ENCODE assay signal across 16 cellular contexts in the genomic region with DNA sequence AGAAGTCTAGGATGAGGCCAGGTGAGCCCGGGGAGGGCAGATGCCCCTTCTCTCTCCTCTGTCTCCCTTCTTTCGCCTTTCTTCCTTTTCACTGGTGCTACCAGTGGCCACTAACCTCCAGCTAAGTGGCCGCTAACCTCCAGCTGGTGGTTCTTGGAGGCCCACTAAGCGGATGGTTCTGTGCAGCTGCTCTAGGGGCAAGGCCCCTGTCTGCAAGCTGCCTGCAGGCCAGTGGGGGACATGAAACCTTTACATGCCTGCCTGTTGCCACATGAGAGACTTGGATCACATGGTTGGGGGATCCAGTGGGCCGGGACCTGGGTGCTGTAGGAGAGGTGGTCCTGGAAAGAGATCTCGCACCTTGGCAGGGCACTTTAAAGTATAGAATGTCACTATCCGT. TPM values are rescaled to one million over a fixed set of nuclear protein-coding genes. Genes with fewer than 3 reads are reported as not detected.
DNase-seq lines count a peak whose midpoint lies in the region; ATAC-seq and TF ChIP-seq lines count a peak whose summit lies in the region.
"Had no signal": no experiment of that assay in that cellular context is flagged by ENCODE, and none has a peak within 500 bp of the region (broad histone marks: within the 10 kb centered on the region; RNA-seq: fewer than 3 reads in every experiment).

No MANE protein-coding gene starts in this region.

- H3K27ac Mint-ChIP-seq in activated T-cell treated with anti-CD3 and anti-CD28 coated beads, Interleukin-2, amount 50 U/mL, for 72 hours, result peak overlapping the region; percentile 55
- H3K27ac Mint-ChIP-seq in activated T-helper 17 cell treated with anti-CD3 and anti-CD28 coated beads, Interleukin-2, amount 50 U/mL, for 72 hours, result peak overlapping the region; percentile 84
- H3K27ac Mint-ChIP-seq in endothelial cell (ENCODE audit: unreplicated experiment), result peak overlapping the region; percentile 89
- peak overlapping the region; percentile 24 for H3K27ac Mint-ChIP-seq in stimulated activated memory B cell treated with anti-CD40 and anti-IgM and Interleukin-4, amounts not matched to agents 10 μg/mL and 1 μg/mL and 100 μg/mL, for 72 hours

- no peak for TF ChIP-seq CTCF in endothelial cell (IDR thresholded peaks at IDR 0.05; ENCODE audit: unreplicated experiment)

- H3K27me3 Mint-ChIP-seq in activated T-cell treated with anti-CD3 and anti-CD28 coated beads, Interleukin-2, amount 50 U/mL, for 72 hours (ENCODE audit: low read depth), result no peaks in the 10 kb centered on the region
- H3K27me3 Mint-ChIP-seq in activated T-helper 17 cell treated with anti-CD3 and anti-CD28 coated beads, Interleukin-2, amount 50 U/mL, for 72 hours, result no peaks in the 10 kb centered on the region
- peaks cover 6% of the 10 kb centered on the region for H3K27me3 Mint-ChIP-seq in endothelial cell (ENCODE audit: unreplicated experiment)
- no peaks in the 10 kb centered on the region for H3K27me3 Mint-ChIP-seq in stimulated activated memory B cell treated with anti-CD40 and anti-IgM and Interleukin-4, amounts not matched to agents 10 μg/mL and 1 μg/mL and 100 μg/mL, for 72 hours

- H3K4me3 Mint-ChIP-seq in activated T-cell treated with anti-CD3 and anti-CD28 coated beads, Interleukin-2, amount 50 U/mL, for 72 hours, result no peak overlapping the region
- H3K4me3 Mint-ChIP-seq in activated T-helper 17 cell treated with anti-CD3 and anti-CD28 coated beads, Interleukin-2, amount 50 U/mL, for 72 hours, result no peak overlapping the region
- no peak overlapping the region for H3K4me3 Mint-ChIP-seq in endothelial cell (ENCODE audit: unreplicated experiment)
- no peak overlapping the region for H3K4me3 Mint-ChIP-seq in stimulated activated memory B cell treated with anti-CD40 and anti-IgM and Interleukin-4, amounts not matched to agents 10 μg/mL and 1 μg/mL and 100 μg/mL, for 72 hours

- no peak for DNase-seq in activated T-cell treated with anti-CD3 and anti-CD28 coated beads, Interleukin-2, amount 50 U/mL, for 72 hours
- DNase-seq in activated T-cell treated with anti-CD3 and anti-CD28 coated beads for 4 hours, result no peak
- no peak for DNase-seq in endothelial cell (ENCODE audit: low spot score)
- no peak for DNase-seq in cortex of kidney (lab: John Stamatoyannopoulos, UW)
- DNase-seq in dedifferentiated amniotic fluid mesenchymal stem cell (ENCODE audit: extremely low spot score), result no peak
- DNase-seq in DMS53 treated with DMSO at 0.1 percent for 48 hours (lab: John Stamatoyannopoulos, UW; ENCODE audit: unreplicated experiment), result no peak
- DNase-seq: DMS79, NCI-H1417, NCI-H2029, NCI-H2171 treated with DMSO at 0.1 percent for 48 hours, NCI-H510A, NCI-H82, Peyer's patch had no signal

- H3K9me3 Mint-ChIP-seq in activated T-cell treated with anti-CD3 and anti-CD28 coated beads, Interleukin-2, amount 50 U/mL, for 72 hours, result no peaks in the 10 kb centered on the region
- no peaks in the 10 kb centered on the region for H3K9me3 Mint-ChIP-seq in activated T-helper 17 cell treated with anti-CD3 and anti-CD28 coated beads, Interleukin-2, amount 50 U/mL, for 72 hours
- no peaks in the 10 kb centered on the region for H3K9me3 Mint-ChIP-seq in endothelial cell (ENCODE audit: unreplicated experiment)
- H3K9me3 Mint-ChIP-seq in stimulated activated memory B cell treated with anti-CD40 and anti-IgM and Interleukin-4, amounts not matched to agents 10 μg/mL and 1 μg/mL and 100 μg/mL, for 72 hours, result no peaks in the 10 kb centered on the region

- ATAC-seq in activated T-cell treated with anti-CD3 and anti-CD28 coated beads, Interleukin-2, amount 50 U/mL, for 72 hours (replicated peaks in 1 of 2), result no peak
- ATAC-seq in activated T-helper 17 cell treated with anti-CD3 and anti-CD28 coated beads, Interleukin-2, amount 50 U/mL, for 72 hours (replicated peaks), result no peak
- ATAC-seq in stimulated activated memory B cell treated with anti-CD40 and anti-IgM and Interleukin-4, amounts not matched to agents 10 μg/mL and 1 μg/mL and 100 μg/mL, for 72 hours, result no peak
- ATAC-seq: GM12878 had no signal

- H3K4me1 Mint-ChIP-seq in activated T-cell treated with anti-CD3 and anti-CD28 coated beads, Interleukin-2, amount 50 U/mL, for 72 hours (ENCODE audit: low read depth), result peaks cover 3% of the 10 kb centered on the region
- no peaks in the 10 kb centered on the region for H3K4me1 Mint-ChIP-seq in activated T-helper 17 cell treated with anti-CD3 and anti-CD28 coated beads, Interleukin-2, amount 50 U/mL, for 72 hours
- H3K4me1 Mint-ChIP-seq in endothelial cell (ENCODE audit: unreplicated experiment), result peaks cover 17% of the 10 kb centered on the region
- no peaks in the 10 kb centered on the region for H3K4me1 Mint-ChIP-seq in stimulated activated memory B cell treated with anti-CD40 and anti-IgM and Interleukin-4, amounts not matched to agents 10 μg/mL and 1 μg/mL and 100 μg/mL, for 72 hours

- peaks cover 2 to 18% of the 10 kb centered on the region in 2 donors for H3K36me3 Mint-ChIP-seq in activated T-cell treated with anti-CD3 and anti-CD28 coated beads, Interleukin-2, amount 50 U/mL, for 72 hours (ENCODE audit: insufficient read depth in 2 of 2)
- H3K36me3 Mint-ChIP-seq in activated T-helper 17 cell treated with anti-CD3 and anti-CD28 coated beads, Interleukin-2, amount 50 U/mL, for 72 hours (ENCODE audit: low read depth), result peaks cover 66% of the 10 kb centered on the region
- peaks cover 32% of the 10 kb centered on the region for H3K36me3 Mint-ChIP-seq in endothelial cell (ENCODE audit: low read depth, unreplicated experiment)
- H3K36me3 Mint-ChIP-seq in stimulated activated memory B cell treated with anti-CD40 and anti-IgM and Interleukin-4, amounts not matched to agents 10 μg/mL and 1 μg/mL and 100 μg/mL, for 72 hours, result peaks cover 66% of the 10 kb centered on the region

RNA-seq across cellular contexts. Expression of a gene that starts 17.7 kb away (rescaled TPM):
- total RNA-seq in activated T-cell treated with anti-CD3 and anti-CD28 coated beads, Interleukin-2, amount 50 U/mL, for 72 hours, result 10 to 100 TPM; 21.0 to 21.1 TPM
- 10 to 100 TPM; 21.7 to 26.6 TPM for total RNA-seq in activated T-helper 17 cell treated with anti-CD3 and anti-CD28 coated beads, Interleukin-2, amount 50 U/mL, for 72 hours
- 20.9 TPM for total RNA-seq in endothelial cell (ENCODE audit: unreplicated experiment)

RNA-seq across cellular contexts. Expression of a gene that starts 19.4 kb away (rescaled TPM):
- 100 to 1,000 TPM; 227 to 240 TPM for total RNA-seq in activated T-cell treated with anti-CD3 and anti-CD28 coated beads, Interleukin-2, amount 50 U/mL, for 72 hours
- 100 to 1,000 TPM; 162 to 227 TPM for total RNA-seq in activated T-helper 17 cell treated with anti-CD3 and anti-CD28 coated beads, Interleukin-2, amount 50 U/mL, for 72 hours
- 1.2 TPM for total RNA-seq in endothelial cell (ENCODE audit: unreplicated experiment)

Comparison
In these comparisons a context has a peak if more than half of its experiments do, and no peak if none do; other contexts are left out.
1. H3K27ac Mint-ChIP-seq: peak in every context shown above with its lines; median percentile 89 in endothelial cell; 84 in activated T-helper 17 cell treated with anti-CD3 and anti-CD28 coated beads, Interleukin-2, amount 50 U/mL, for 72 hours; 55 in activated T-cell treated with anti-CD3 and anti-CD28 coated beads, Interleukin-2, amount 50 U/mL, for 72 hours; 24 in stimulated activated memory B cell treated with anti-CD40 and anti-IgM and Interleukin-4, amounts not matched to agents 10 μg/mL and 1 μg/mL and 100 μg/mL, for 72 hours.
2. RNA of a gene that starts 19.4 kb away (total RNA-seq): 227 to 240 TPM in activated T-cell treated with anti-CD3 and anti-CD28 coated beads, Interleukin-2, amount 50 U/mL, for 72 hours and 162 to 227 TPM in activated T-helper 17 cell treated with anti-CD3 and anti-CD28 coated beads, Interleukin-2, amount 50 U/mL, for 72 hours; 1.2 TPM in endothelial cell (single experiment); every median in the first group is over 10 times any median in the second.